In genomic region chr11:126426126-126426525, GRCh38 we compare ENCODE assay signal across 24 cellular contexts.
"Had no signal": no experiment of that assay in that cellular context is flagged by ENCODE, and none has a peak within 500 bp of the region (broad histone marks: within the 10 kb centered on the region; RNA-seq: fewer than 3 reads in every experiment).

No MANE protein-coding gene starts in this region.

- H3K9me3 ChIP-seq: gastrocnemius medialis, heart left ventricle, right lobe of liver, stomach, testis, upper lobe of right lung had no signal

- FAIRE-seq: small intestine had no signal

- H3K27ac Mint-ChIP-seq: activated B cell treated with CpG ODN at 0.5 μM for 24 hours; activated CD4-positive, alpha-beta memory T cell treated with anti-CD3 and anti-CD28 coated beads, Interleukin-2, amount 10 ng/mL, durations not matched to agents 7 days and 5 days; activated CD8-positive, alpha-beta memory T cell treated with anti-CD3 and anti-CD28 coated beads, Interleukin-2, amount 10 ng/mL, durations not matched to agents 7 days and 5 days; activated naive CD8-positive, alpha-beta T cell treated with anti-CD3 and anti-CD28 coated beads for 36 hours; memory B cell; naive thymus-derived CD4-positive, alpha-beta T cell had no signal

- DNase-seq: activated B cell treated with CpG ODN at 0.5 μM for 24 hours; activated CD4-positive, alpha-beta memory T cell treated with anti-CD3 and anti-CD28 coated beads, Interleukin-2, amount 10 ng/mL, durations not matched to agents 7 days and 5 days; activated CD4-positive, alpha-beta T cell treated with anti-CD3 and anti-CD28 coated beads for 48 hours; activated CD8-positive, alpha-beta memory T cell treated with anti-CD3 and anti-CD28 coated beads, Interleukin-2, amount 10 ng/mL, durations not matched to agents 7 days and 5 days; activated naive CD4-positive, alpha-beta T cell; activated naive CD8-positive, alpha-beta T cell treated with anti-CD3 and anti-CD28 coated beads for 36 hours; amygdala; central memory CD4-positive, alpha-beta T cell; erythroblast; gastrocnemius medialis; heart left ventricle; kidney glomerular epithelial cell; left ventricle myocardium superior; naive thymus-derived CD4-positive, alpha-beta T cell; right lobe of liver; small intestine; stimulated activated CD4-positive, alpha-beta T cell treated with anti-CD3 and anti-CD28 coated beads, Interleukin-15, amount 100 ng/mL, for 24 hours; stimulated activated CD4-positive, alpha-beta T cell treated with anti-CD3 and anti-CD28 coated beads, Interleukin-2, amount 100 ng/mL, for 48 hours; stomach; testis; upper lobe of right lung had no signal

- H3K4me3 ChIP-seq: coronary artery, gastrocnemius medialis, heart left ventricle, right lobe of liver, stomach, testis, upper lobe of right lung had no signal

- H2AFZ ChIP-seq: parathyroid adenoma had no signal

- H3K27me3 Mint-ChIP-seq: activated CD4-positive, alpha-beta memory T cell treated with anti-CD3 and anti-CD28 coated beads, Interleukin-2, amount 10 ng/mL, durations not matched to agents 7 days and 5 days; activated CD8-positive, alpha-beta memory T cell treated with anti-CD3 and anti-CD28 coated beads, Interleukin-2, amount 10 ng/mL, durations not matched to agents 7 days and 5 days had no signal

- H3K9me3 Mint-ChIP-seq: activated CD4-positive, alpha-beta memory T cell treated with anti-CD3 and anti-CD28 coated beads, Interleukin-2, amount 10 ng/mL, durations not matched to agents 7 days and 5 days; activated naive CD8-positive, alpha-beta T cell treated with anti-CD3 and anti-CD28 coated beads for 36 hours; memory B cell; naive thymus-derived CD4-positive, alpha-beta T cell had no signal

- H3K4me3 Mint-ChIP-seq: activated B cell treated with CpG ODN at 0.5 μM for 24 hours; activated CD4-positive, alpha-beta memory T cell treated with anti-CD3 and anti-CD28 coated beads, Interleukin-2, amount 10 ng/mL, durations not matched to agents 7 days and 5 days; activated CD8-positive, alpha-beta memory T cell treated with anti-CD3 and anti-CD28 coated beads, Interleukin-2, amount 10 ng/mL, durations not matched to agents 7 days and 5 days; activated naive CD8-positive, alpha-beta T cell treated with anti-CD3 and anti-CD28 coated beads for 36 hours; memory B cell; naive thymus-derived CD4-positive, alpha-beta T cell had no signal

- H3K9ac ChIP-seq: parathyroid adenoma had no signal

- H3K27me3 ChIP-seq: gastrocnemius medialis, heart left ventricle, right lobe of liver, stomach, testis, upper lobe of right lung had no signal

- H3K27ac ChIP-seq: parathyroid adenoma, right lobe of liver, stomach, upper lobe of right lung had no signal

- H3K79me2 ChIP-seq: parathyroid adenoma had no signal

- H3K36me3 Mint-ChIP-seq: activated CD8-positive, alpha-beta memory T cell treated with anti-CD3 and anti-CD28 coated beads, Interleukin-2, amount 10 ng/mL, durations not matched to agents 7 days and 5 days; activated naive CD8-positive, alpha-beta T cell treated with anti-CD3 and anti-CD28 coated beads for 36 hours; memory B cell; naive thymus-derived CD4-positive, alpha-beta T cell had no signal

- H3K4me1 ChIP-seq: parathyroid adenoma, right lobe of liver had no signal

- H3K36me3 ChIP-seq: gastrocnemius medialis, heart left ventricle, right lobe of liver, stomach, upper lobe of right lung had no signal

- ATAC-seq: activated CD8-positive, alpha-beta memory T cell treated with anti-CD3 and anti-CD28 coated beads, Interleukin-2, amount 10 ng/mL, durations not matched to agents 7 days and 5 days; gastrocnemius medialis; left ventricle myocardium superior; naive thymus-derived CD4-positive, alpha-beta T cell; right lobe of liver; upper lobe of right lung had no signal

- H3K4me1 Mint-ChIP-seq: activated naive CD8-positive, alpha-beta T cell treated with anti-CD3 and anti-CD28 coated beads for 36 hours had no signal
